Comparison of ENCODE assay signal across 13 cellular contexts in the genomic region with DNA sequence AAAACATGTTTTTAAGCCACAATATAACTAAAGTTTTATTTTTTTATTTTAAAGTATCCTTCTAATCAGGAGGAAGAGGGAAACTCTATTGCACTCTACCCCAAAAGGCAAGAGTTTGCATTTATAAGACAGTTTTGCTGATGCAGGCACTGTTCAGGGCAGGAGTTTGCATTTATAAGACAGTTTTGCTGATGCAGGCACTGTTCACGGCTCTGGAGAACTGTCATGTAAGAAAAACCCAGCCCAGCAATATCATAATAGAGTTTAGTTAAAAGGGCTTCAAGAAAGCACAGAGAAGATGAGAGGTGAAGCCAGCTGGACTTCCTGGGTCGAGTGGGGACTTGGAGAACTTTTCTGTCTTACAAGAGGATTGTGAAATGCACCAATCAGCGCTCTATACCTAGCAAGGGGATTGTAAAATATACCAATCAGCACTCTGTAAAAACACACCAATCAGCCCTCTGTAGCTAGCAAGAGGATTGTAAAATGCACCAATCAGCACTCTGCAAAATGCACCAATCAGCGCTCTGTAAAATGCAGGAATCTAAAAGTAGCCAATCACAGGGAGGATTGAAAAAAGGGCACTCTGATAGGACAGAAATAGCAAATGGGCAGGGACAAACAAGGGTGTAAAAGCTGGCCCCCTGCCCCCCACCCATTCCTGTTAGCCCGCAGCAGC. TPM values are rescaled to one million over a fixed set of nuclear protein-coding genes. Genes with fewer than 3 reads are reported as not detected.
A peak's percentile ranks its signal among the peaks of the same experiment; 100 is the strongest.
DNase-seq lines count a peak whose midpoint lies in the region; ATAC-seq and TF ChIP-seq lines count a peak whose summit lies in the region.
"Had no signal": no experiment of that assay in that cellular context is flagged by ENCODE, and none has a peak within 500 bp of the region (broad histone marks: within the 10 kb centered on the region; RNA-seq: fewer than 3 reads in every experiment).

No MANE protein-coding gene starts in this region.

- peak overlapping the region; percentile 92 for H3K4me3 Mint-ChIP-seq in MCF 10A (ENCODE audit: unreplicated experiment)
- peak overlapping the region; percentile 87 for H3K4me3 Mint-ChIP-seq in central memory CD8-positive, alpha-beta T cell
- peak overlapping the region; percentile 60 to 64 for H3K4me3 Mint-ChIP-seq in stimulated activated naive CD8-positive, alpha-beta T cell treated with anti-CD3 and anti-CD28 coated beads, Interleukin-15, amount 100 ng/mL, for 72 hours

- H3K27ac ChIP-seq in breast epithelium (no peak overlapping the region), SJCRH30 (no peak overlapping the region)
- H3K27ac ChIP-seq: thoracic aorta had no signal

- peaks cover 16% of the 10 kb centered on the region for H3K4me1 Mint-ChIP-seq in MCF 10A (ENCODE audit: insufficient read depth, unreplicated experiment)
- peaks cover 40% of the 10 kb centered on the region for H3K4me1 Mint-ChIP-seq in central memory CD8-positive, alpha-beta T cell
- H3K4me1 Mint-ChIP-seq in stimulated activated naive CD8-positive, alpha-beta T cell treated with anti-CD3 and anti-CD28 coated beads, Interleukin-15, amount 100 ng/mL, for 72 hours: peaks cover 64% of the 10 kb centered on the region

- CTCF ChIA-PET in MCF 10A (lab: Yijun Ruan, JAX): interaction anchor here (0.7 to 1.3 kb wide), 3 partner anchors 15 to 22 kb away, joined by 4 to 5 read pairs (median 4); no protein-coding TSS in a partner anchor

- H3K27ac Mint-ChIP-seq in MCF 10A (ENCODE audit: low read depth, unreplicated experiment): no peak overlapping the region
- peak overlapping the region; percentile 32 for H3K27ac Mint-ChIP-seq in central memory CD8-positive, alpha-beta T cell (ENCODE audit: low read depth)
- no peak overlapping the region for H3K27ac Mint-ChIP-seq in stimulated activated naive CD8-positive, alpha-beta T cell treated with anti-CD3 and anti-CD28 coated beads, Interleukin-15, amount 100 ng/mL, for 72 hours

- H3K9me3 ChIP-seq in breast epithelium (no peaks in the 10 kb centered on the region), SJCRH30 (replicated peaks) (0 out of 2 replicates have a peak, but pooled peaks cover 2% of the 10 kb centered on the region)
- H3K9me3 ChIP-seq: thoracic aorta had no signal

- H3K4me1 ChIP-seq in breast epithelium (no peaks in the 10 kb centered on the region), SJCRH30 (no peaks in the 10 kb centered on the region)

- no peak for ATAC-seq in central memory CD8-positive, alpha-beta T cell (replicated peaks; ENCODE audit: extremely low read depth, poor library complexity, severe bottlenecking)
- ATAC-seq in stimulated activated naive CD8-positive, alpha-beta T cell treated with anti-CD3 and anti-CD28 coated beads, Interleukin-15, amount 100 ng/mL, for 72 hours: no peak
- ATAC-seq in HG02588 (IDR thresholded peaks at IDR 0.05; ENCODE audit: unreplicated experiment): no peak
- ATAC-seq: heart left ventricle had no signal

- H3K27me3 Mint-ChIP-seq in MCF 10A (ENCODE audit: insufficient read depth, unreplicated experiment): no peaks in the 10 kb centered on the region
- no peaks in the 10 kb centered on the region for H3K27me3 Mint-ChIP-seq in central memory CD8-positive, alpha-beta T cell
- no peaks in the 10 kb centered on the region for H3K27me3 Mint-ChIP-seq in stimulated activated naive CD8-positive, alpha-beta T cell treated with anti-CD3 and anti-CD28 coated beads, Interleukin-15, amount 100 ng/mL, for 72 hours

- POLR2A ChIA-PET in MCF 10A (lab: Yijun Ruan, JAX): interaction anchor here (0.6 to 7.2 kb wide), 3 partner anchors 55 to 452 kb away, joined by 3 to 73 read pairs (median 4); a partner anchor contains a TSS

- no peak for TF ChIP-seq POLR2A in breast epithelium (IDR thresholded peaks at IDR 0.05)

- TF ChIP-seq CTCF in MCF 10A (IDR thresholded peaks at IDR 0.05; ENCODE audit: unreplicated experiment) (no peak), breast epithelium (IDR thresholded peaks at IDR 0.05) (no peak)

- BruUV-seq in MCF 10A (replicated peaks; lab: Mats Ljungman, UMichigan): no TSS peak

- intact Hi-C loops in MCF 10A (cut with micrococcal nuclease) (no loop called here), breast epithelium (cut with DNase I; ENCODE audit: low total_unique reads) (no loop called here)

- no peaks in the 10 kb centered on the region for H3K9me3 Mint-ChIP-seq in MCF 10A (ENCODE audit: unreplicated experiment)
- H3K9me3 Mint-ChIP-seq in central memory CD8-positive, alpha-beta T cell: no peaks in the 10 kb centered on the region
- H3K9me3 Mint-ChIP-seq in stimulated activated naive CD8-positive, alpha-beta T cell treated with anti-CD3 and anti-CD28 coated beads, Interleukin-15, amount 100 ng/mL, for 72 hours: peaks cover 9 to 11% of the 10 kb centered on the region in 2 donors

- no peak overlapping the region for H3K4me3 ChIP-seq in breast epithelium
- no peak overlapping the region for H3K4me3 ChIP-seq in SJCRH30

- no peaks in the 10 kb centered on the region for H3K36me3 Mint-ChIP-seq in MCF 10A (ENCODE audit: insufficient read depth, unreplicated experiment)
- peaks cover 18% of the 10 kb centered on the region for H3K36me3 Mint-ChIP-seq in central memory CD8-positive, alpha-beta T cell (ENCODE audit: insufficient read depth)

- H3K36me3 ChIP-seq in breast epithelium: no peaks in the 10 kb centered on the region
- 0 out of 2 replicates have a peak, but pooled peaks cover 2% of the 10 kb centered on the region for H3K36me3 ChIP-seq in SJCRH30
- H3K36me3 ChIP-seq: heart left ventricle, thoracic aorta had no signal

- DNase-seq in MCF 10A (ENCODE audit: unreplicated experiment) (no peak), breast epithelium (ENCODE audit: low spot score in 2 of 2) (no peak), SJCRH30 (peak; percentile 13 to 42), 8988T (no peak), AG20443 (ENCODE audit: low spot score) (no peak)
- no peak for DNase-seq in central memory CD8-positive, alpha-beta T cell (ENCODE audit: low spot score in 2 of 2)
- peak; percentile 45 to 53 for DNase-seq in stimulated activated naive CD8-positive, alpha-beta T cell treated with anti-CD3 and anti-CD28 coated beads, Interleukin-15, amount 100 ng/mL, for 72 hours
- DNase-seq: cortex of kidney, mesendoderm, NCI-H1105 had no signal

- H3K27me3 ChIP-seq in breast epithelium (no peaks in the 10 kb centered on the region), SJCRH30 (no peaks in the 10 kb centered on the region)
- H3K27me3 ChIP-seq: heart left ventricle had no signal

RNA-seq across cellular contexts. Expression of a gene that starts 1.6 kb away (rescaled TPM):
- 77.3 and 81.2 TPM in 2 replicates for total RNA-seq in MCF 10A (2022)
- 10 to 100 TPM; 29.0 to 45.8 (median 45.2) TPM for total RNA-seq in breast epithelium
- 148 and 149 TPM in 2 replicates for total RNA-seq in SJCRH30 (2014; rRNA removed; shearing (Covaris generic))

RNA-seq across cellular contexts. Expression of a gene that starts 4.7 kb away (rescaled TPM):
- total RNA-seq in MCF 10A (2022) (21.7 and 24.2 TPM in 2 replicates), breast epithelium (10 to 100 TPM; 13.4 to 19.7 (median 14.2) TPM)
- total RNA-seq in SJCRH30 (2014; rRNA removed; shearing (Covaris generic)): 15.3 and 16.1 TPM in 2 replicates

RNA-seq across cellular contexts. Expression of a gene that starts 54.7 kb away (rescaled TPM):
- total RNA-seq in MCF 10A (2022) (235 and 315 TPM in 2 replicates), breast epithelium (100 to 1,000 TPM in 2 of 3 donors, 10 to 100 TPM in 1; 96.4 to 278 (median 106) TPM)
- 75.1 and 78.1 TPM in 2 replicates for total RNA-seq in SJCRH30 (2014; rRNA removed; shearing (Covaris generic))

Comparison
In these comparisons a context has a peak if more than half of its experiments do, and no peak if none do; other contexts are left out.
1. DNase-seq: peak in SJCRH30 (2 of 2) and stimulated activated naive CD8-positive, alpha-beta T cell treated with anti-CD3 and anti-CD28 coated beads, Interleukin-15, amount 100 ng/mL, for 72 hours (2 of 2); none in MCF 10A (single experiment), breast epithelium (0 of 2), central memory CD8-positive, alpha-beta T cell (0 of 2), 8988T (single experiment) and AG20443 (single experiment).
2. Peak in every context shown above with its lines, with median percentiles within 50 percentile points of each other: H3K4me3 Mint-ChIP-seq.